13 cellular contexts compared by ENCODE assay signal in genomic region chr3:39531066-39531465, GRCh38.
"Had no signal": no experiment of that assay in that cellular context is flagged by ENCODE, and none has a peak within 500 bp of the region (broad histone marks: within the 10 kb centered on the region; RNA-seq: fewer than 3 reads in every experiment).

No MANE protein-coding gene starts in this region.

- H3K4me3 ChIP-seq: cardiac muscle cell, esophagus muscularis mucosa, thyroid gland, uterus had no signal

- H3K27ac ChIP-seq: cardiac muscle cell, esophagus muscularis mucosa, thyroid gland, uterus had no signal

- DNase-seq: activated CD4-positive, alpha-beta T cell treated with anti-CD3 and anti-CD28 coated beads, Interleukin-2, amount 10 ng/mL, durations not matched to agents 7 days and 5 days; activated CD4-positive, CD25-positive, alpha-beta regulatory T cell; activated CD8-positive, alpha-beta memory T cell treated with anti-CD3 and anti-CD28 coated beads, Interleukin-2, amount 50 U/mL, for 48 hours; activated naive CD4-positive, alpha-beta T cell; activated naive CD8-positive, alpha-beta T cell treated with anti-CD3 and anti-CD28 coated beads, Interleukin-2, amount 50 U/mL, for 24 hours; posterior cingulate gyrus; retina; stimulated activated CD4-positive, alpha-beta T cell treated with anti-CD3 and anti-CD28 coated beads, Interleukin-12 subunit alpha, Interleukin-12 subunit beta, amount 100 ng/mL, for 4 hours; stimulated activated CD4-positive, alpha-beta T cell treated with anti-CD3 and anti-CD28 coated beads, Interleukin-2, amount 100 ng/mL, for 24 hours; thyroid gland; uterus had no signal

- H3K27me3 ChIP-seq: cardiac muscle cell, esophagus muscularis mucosa, thyroid gland, uterus had no signal

- H3K4me1 ChIP-seq: esophagus muscularis mucosa, thyroid gland, uterus had no signal

- H3K9me3 ChIP-seq: esophagus muscularis mucosa, thyroid gland, uterus had no signal

- H3K36me3 ChIP-seq: cardiac muscle cell, esophagus muscularis mucosa, thyroid gland, uterus had no signal

- ATAC-seq: activated naive CD8-positive, alpha-beta T cell treated with anti-CD3 and anti-CD28 coated beads, Interleukin-2, amount 50 U/mL, for 24 hours had no signal
